In genomic region chr5:37695651-37696050, GRCh38 we compare ENCODE assay signal across 22 cellular contexts.
"Had no signal": no experiment of that assay in that cellular context is flagged by ENCODE, and none has a peak within 500 bp of the region (broad histone marks: within the 10 kb centered on the region; RNA-seq: fewer than 3 reads in every experiment).

No MANE protein-coding gene starts in this region.

- H3K9me3 ChIP-seq: prostate gland, thyroid gland, upper lobe of right lung had no signal

- H3K36me3 ChIP-seq: left lung, prostate gland, right atrium auricular region, thyroid gland had no signal

- ATAC-seq: heart right ventricle, natural killer cell, upper lobe of right lung had no signal

- H3K27me3 ChIP-seq: heart right ventricle, left lung, right atrium auricular region, thyroid gland, upper lobe of right lung had no signal

- H3K27ac ChIP-seq: heart right ventricle, left lung, prostate gland, right atrium auricular region, thyroid gland, upper lobe of right lung had no signal

- H3K4me1 ChIP-seq: heart right ventricle, left lung, prostate gland, right atrium auricular region, thyroid gland, upper lobe of right lung had no signal

- H3K4me3 ChIP-seq: heart right ventricle, left lung, prostate gland, right atrium auricular region, thyroid gland, upper lobe of right lung had no signal

- DNase-seq: activated CD4-positive, alpha-beta T cell treated with anti-CD3 and anti-CD28 coated beads for 4 hours; activated CD4-positive, alpha-beta T cell treated with anti-CD3 and anti-CD28 coated beads, Interleukin-2, amount 50 U/mL, for 48 hours; activated CD4-positive, CD25-positive, alpha-beta regulatory T cell; activated CD8-positive, alpha-beta memory T cell treated with anti-CD3 and anti-CD28 coated beads, Interleukin-2, amount 50 U/mL, for 48 hours; activated naive CD4-positive, alpha-beta T cell treated with anti-CD3 and anti-CD28 coated beads for 36 hours; activated T-cell treated with anti-CD3 and anti-CD28 coated beads, Interleukin-2, amount 50 U/mL, for 48 hours; amygdala; cortex of kidney; endodermal cell; heart right ventricle; kidney; left lung; midbrain; natural killer cell; stimulated activated CD4-positive, alpha-beta T cell treated with anti-CD3 and anti-CD28 coated beads, Interleukin-12 subunit alpha, Interleukin-12 subunit beta, amount 100 ng/mL, for 4 hours; stimulated activated CD4-positive, alpha-beta T cell treated with anti-CD3 and anti-CD28 coated beads, Interleukin-4, amount 100 ng/mL, for 4 hours; substantia nigra; T1000; thyroid gland; upper lobe of right lung had no signal
